26 cellular contexts compared by ENCODE assay signal in the genomic region with DNA sequence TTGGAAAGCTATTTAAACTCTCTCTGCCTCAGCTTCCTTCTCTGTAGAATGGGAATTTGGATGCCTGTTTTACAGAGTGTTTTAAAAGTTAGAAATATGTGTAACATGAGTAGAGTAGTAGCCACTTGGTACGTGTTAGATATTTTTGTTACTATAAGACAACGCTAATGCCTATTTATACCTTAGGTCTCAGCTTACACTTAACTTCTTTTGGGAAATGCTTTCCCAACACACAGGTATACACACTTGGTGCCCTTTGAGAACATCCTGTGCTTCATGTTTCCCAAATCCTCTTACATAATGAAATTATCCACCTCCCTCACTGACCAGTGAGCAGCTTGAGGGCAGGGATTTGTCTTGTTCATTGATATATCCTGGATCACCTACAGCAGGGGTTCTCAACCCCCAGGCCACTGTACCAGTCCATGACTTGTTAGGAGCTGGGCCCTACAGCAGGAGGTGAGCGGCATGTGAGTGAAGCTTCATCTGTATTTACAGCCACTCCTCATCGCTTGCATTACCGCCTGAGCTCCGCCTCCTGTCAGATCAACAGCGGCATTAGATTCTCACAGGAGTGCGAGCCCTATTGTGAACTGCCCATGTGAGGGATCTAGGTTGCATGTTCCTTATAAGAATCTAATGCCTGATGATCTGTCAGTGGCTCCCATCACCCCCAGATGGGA. TPM values are rescaled to one million over a fixed set of nuclear protein-coding genes. Genes with fewer than 3 reads are reported as not detected.
DNase-seq lines count a peak whose midpoint lies in the region; ATAC-seq and TF ChIP-seq lines count a peak whose summit lies in the region.
"Had no signal": no experiment of that assay in that cellular context is flagged by ENCODE, and none has a peak within 500 bp of the region (broad histone marks: within the 10 kb centered on the region; RNA-seq: fewer than 3 reads in every experiment).

No MANE protein-coding gene starts in this region.

- DNase-seq in activated CD4-positive, alpha-beta T cell treated with anti-CD3 and anti-CD28 coated beads, Interleukin-2, amount 10 ng/mL, durations not matched to agents 7 days and 5 days, result no peak
- no peak for DNase-seq in activated CD4-positive, alpha-beta T cell treated with anti-CD3 and anti-CD28 coated beads for 4 hours
- DNase-seq in psoas muscle (peak; percentile 57 to 74), CD1c-positive myeloid dendritic cell (ENCODE audit: extremely low spot score) (no peak)
- DNase-seq: AML-193; CD4-positive, alpha-beta memory T cell; CD4-positive, CD25-positive, alpha-beta regulatory T cell; CD8-positive, alpha-beta memory T cell; COR-L47; DMS 273 treated with DMSO at 0.1 percent for 48 hours; DMS153; DMS53; DMS79; DND-41; EL; GDM1 had no signal

- peak overlapping the region; percentile 44 for H3K27ac Mint-ChIP-seq in activated CD4-positive, alpha-beta T cell treated with anti-CD3 and anti-CD28 coated beads, Interleukin-2, amount 10 ng/mL, durations not matched to agents 7 days and 5 days
- H3K27ac Mint-ChIP-seq: B cell; CD4-positive, alpha-beta memory T cell had no signal

- H3K27me3 ChIP-seq in psoas muscle (ENCODE audit: insufficient read depth in 3 of 3, low read length in 2 of 3) (no peaks in the 10 kb centered on the region), skeletal muscle tissue (ENCODE audit: control insufficient read depth in 3 of 3, insufficient read depth in 3 of 3, low read length in 3 of 3) (no peaks in the 10 kb centered on the region)
- H3K27me3 ChIP-seq: BLaER1 treated with 17β-estradiol and CSF1 and Interleukin-3, amounts not matched to agents 10 nM and 100 nM had no signal

- H3K27ac ChIP-seq in HEK293 (ENCODE audit: extremely low read depth, low read depth, low read length) (no peak overlapping the region), psoas muscle (peak overlapping the region; percentile 99), skeletal muscle tissue (ENCODE audit: low read depth, low read length) (peak overlapping the region; percentile 83)
- H3K27ac ChIP-seq: 22Rv1, A549, C4-2B had no signal

- ATAC-seq in psoas muscle (peak; percentile 85 to 88 (median 86)), HG02571 (IDR thresholded peaks at IDR 0.05; ENCODE audit: unreplicated experiment) (no peak), HG02588 (IDR thresholded peaks at IDR 0.05; ENCODE audit: unreplicated experiment) (no peak)
- ATAC-seq: A549, GM12878 had no signal

- no peaks in the 10 kb centered on the region for H3K36me3 ChIP-seq in HEK293 (ENCODE audit: control insufficient read depth in 2 of 2, insufficient read depth in 1 of 2, low read length in 2 of 2)
- H3K36me3 ChIP-seq in psoas muscle (ENCODE audit: insufficient read depth in 1 of 2, low read depth in 1 of 2), result no peaks in the 10 kb centered on the region
- H3K36me3 ChIP-seq in skeletal muscle tissue (ENCODE audit: control insufficient read depth in 3 of 3, insufficient read depth in 3 of 3, low read length in 3 of 3), result no peaks in the 10 kb centered on the region

- intact Hi-C loops in psoas muscle (cut with DNase I), result loop anchor here in 1 of 2 donors (1.0 to 5.0 kb wide), 2 partner anchors 38 to 54 kb away; no protein-coding TSS in a partner anchor

- H3K9me3 ChIP-seq in HEK293 (ENCODE audit: control insufficient read depth, insufficient read depth, low read depth, low read length), result no peaks in the 10 kb centered on the region
- no peaks in the 10 kb centered on the region for H3K9me3 ChIP-seq in psoas muscle
- H3K9me3 ChIP-seq in skeletal muscle tissue (ENCODE audit: control insufficient read depth in 3 of 3, low read length in 3 of 3), result no peaks in the 10 kb centered on the region
- H3K9me3 ChIP-seq: A549 had no signal

- no peak for TF ChIP-seq CTCF in HEK293 (tag by site-specific recombination; IDR thresholded peaks at IDR 0.05)
- no peak for TF ChIP-seq CTCF in psoas muscle (IDR thresholded peaks at IDR 0.05)

- peaks cover 6% of the 10 kb centered on the region for H3K36me3 Mint-ChIP-seq in activated CD4-positive, alpha-beta T cell treated with anti-CD3 and anti-CD28 coated beads, Interleukin-2, amount 10 ng/mL, durations not matched to agents 7 days and 5 days (ENCODE audit: low read depth)
- H3K36me3 Mint-ChIP-seq: CD4-positive, alpha-beta memory T cell had no signal

- H3K4me3 ChIP-seq in HEK293 (ENCODE audit: low read depth, low read length) (no peak overlapping the region), psoas muscle (no peak overlapping the region), skeletal muscle tissue (ENCODE audit: low read length in 3 of 3) (peak overlapping the region in 2 of 3 donors; percentile 1 to 37)
- H3K4me3 ChIP-seq: A549; BLaER1 treated with 17β-estradiol and CSF1 and Interleukin-3, amounts not matched to agents 10 nM and 100 nM; GM12878 had no signal

- H3K4me3 Mint-ChIP-seq in activated CD4-positive, alpha-beta T cell treated with anti-CD3 and anti-CD28 coated beads, Interleukin-2, amount 10 ng/mL, durations not matched to agents 7 days and 5 days, result no peak overlapping the region
- H3K4me3 Mint-ChIP-seq: B cell had no signal

- WGBS in psoas muscle, 3 donors, result 57 to 80% (median 67%) methylated on average over 8 of the region's 8 CpGs

- H3K4me1 Mint-ChIP-seq in activated CD4-positive, alpha-beta T cell treated with anti-CD3 and anti-CD28 coated beads, Interleukin-2, amount 10 ng/mL, durations not matched to agents 7 days and 5 days, result peaks cover 22% of the 10 kb centered on the region

- POLR2A ChIA-PET in activated CD4-positive, alpha-beta T cell treated with anti-CD3 and anti-CD28 coated beads, Interleukin-2, amount 10 ng/mL, durations not matched to agents 7 days and 5 days (lab: Charles Lee), result no interaction called here
- POLR2A ChIA-PET in HEK293 (lab: Yijun Ruan, JAX), result interaction anchor here (1.8 kb wide), 1 partner anchor 33 kb away, joined by 4 read pairs; the partner anchor contains the start of gene ARSG

- CTCF ChIA-PET in activated CD4-positive, alpha-beta T cell treated with anti-CD3 and anti-CD28 coated beads, Interleukin-2, amount 10 ng/mL, durations not matched to agents 7 days and 5 days (lab: Charles Lee), result interaction anchor here (0.7 to 3.9 kb wide), 6 partner anchors 10 to 75 kb away, joined by 3 to 24 read pairs (median 4); no protein-coding TSS in a partner anchor
- CTCF ChIA-PET in HEK293 (lab: Yijun Ruan, JAX), result interaction anchor here (0.8 to 2.8 kb wide), 4 partner anchors 74 to 133 kb away, joined by 3 to 7 read pairs (median 4); no protein-coding TSS in a partner anchor

- peak overlapping the region; percentile 13 to 63 (median 46) for H3K9ac ChIP-seq in skeletal muscle tissue (ENCODE audit: low read depth in 1 of 3, low read length in 3 of 3)
- H3K9ac ChIP-seq: BLaER1 treated with 17β-estradiol and CSF1 and Interleukin-3, amounts not matched to agents 10 nM and 100 nM had no signal

- H3K9me3 Mint-ChIP-seq in activated CD4-positive, alpha-beta T cell treated with anti-CD3 and anti-CD28 coated beads, Interleukin-2, amount 10 ng/mL, durations not matched to agents 7 days and 5 days, result no peaks in the 10 kb centered on the region

- no peaks in the 10 kb centered on the region for H3K27me3 Mint-ChIP-seq in activated CD4-positive, alpha-beta T cell treated with anti-CD3 and anti-CD28 coated beads, Interleukin-2, amount 10 ng/mL, durations not matched to agents 7 days and 5 days
- H3K27me3 Mint-ChIP-seq: CD4-positive, alpha-beta memory T cell; CD4-positive, CD25-positive, alpha-beta regulatory T cell had no signal

- no peaks in the 10 kb centered on the region for H3K4me1 ChIP-seq in HEK293 (ENCODE audit: control insufficient read depth, insufficient read depth, low read length)
- H3K4me1 ChIP-seq in psoas muscle, result peaks cover 30% of the 10 kb centered on the region
- peaks cover 13 to 41% (median 28%) of the 10 kb centered on the region in 3 donors for H3K4me1 ChIP-seq in skeletal muscle tissue (ENCODE audit: control insufficient read depth in 3 of 3, insufficient read depth in 3 of 3, low read length in 3 of 3)
- H3K4me1 ChIP-seq: A549 had no signal

TF ChIP-seq in HEK293, 187 proteins besides CTCF, POLR2A, EP300 and RAD21:
- peak; percentile 99 for TF ChIP-seq ZNF610 (tag by site-specific recombination; IDR thresholded peaks at IDR 0.05; ENCODE audit: borderline replicate concordance)
- no peak for TF ChIP-seq ZNF768 (tag by site-specific recombination; IDR thresholded peaks at IDR 0.05)
TF ChIP-seq in HEK293: peak in this region for 1.

RNA-seq across cellular contexts. Expression of gene ARSG, which starts 33.5 kb away (rescaled TPM):
- 10 to 100 TPM; 11.7 to 13.8 TPM for total RNA-seq in activated CD4-positive, alpha-beta T cell treated with anti-CD3 and anti-CD28 coated beads, Interleukin-2, amount 10 ng/mL, durations not matched to agents 7 days and 5 days
- total RNA-seq in psoas muscle, result 1 to 10 TPM; 2.1 to 6.1 (median 3.1) TPM
- polyA plus RNA-seq in psoas muscle, result 1 to 10 TPM; 1.7 to 3.7 (median 1.9) TPM
- 1.6 TPM for total RNA-seq in skeletal muscle tissue

RNA-seq across cellular contexts. Expression of gene SLC16A6, which starts 33.9 kb away (rescaled TPM):
- total RNA-seq in activated CD4-positive, alpha-beta T cell treated with anti-CD3 and anti-CD28 coated beads, Interleukin-2, amount 10 ng/mL, durations not matched to agents 7 days and 5 days, result 1 to 10 TPM; 5.6 to 6.8 TPM
- total RNA-seq in psoas muscle, result 10 to 100 TPM in 1 of 4 donors, 1 to 10 TPM in 2, under 1 TPM in 1; 0.82 to 47.7 (median 6.4) TPM
- 10 to 100 TPM in 1 of 3 donors, under 1 TPM in 2; 0.75 to 31.1 (median 0.86) TPM for polyA plus RNA-seq in psoas muscle
- total RNA-seq in skeletal muscle tissue, result 1.0 TPM

Comparison
In these comparisons a context has a peak if more than half of its experiments do, and no peak if none do; other contexts are left out.
1. DNase-seq: peak in psoas muscle (2 of 2); none in activated CD4-positive, alpha-beta T cell treated with anti-CD3 and anti-CD28 coated beads, Interleukin-2, amount 10 ng/mL, durations not matched to agents 7 days and 5 days (single experiment), activated CD4-positive, alpha-beta T cell treated with anti-CD3 and anti-CD28 coated beads for 4 hours (0 of 2) and CD1c-positive myeloid dendritic cell (single experiment).
2. H3K4me3 ChIP-seq: peak in skeletal muscle tissue (2 of 3); none in HEK293 (single experiment) and psoas muscle (single experiment).
3. ATAC-seq: peak in psoas muscle (4 of 4); none in HG02571 (single experiment) and HG02588 (single experiment).